Comparison of ENCODE assay signal across 15 cellular contexts in genomic region chr7:69656890-69657289, GRCh38. TPM values are rescaled to one million over a fixed set of nuclear protein-coding genes. Genes with fewer than 3 reads are reported as not detected.
DNase-seq lines count a peak whose midpoint lies in the region; ATAC-seq and TF ChIP-seq lines count a peak whose summit lies in the region.
"Had no signal": no experiment of that assay in that cellular context is flagged by ENCODE, and none has a peak within 500 bp of the region (broad histone marks: within the 10 kb centered on the region; RNA-seq: fewer than 3 reads in every experiment).

No MANE protein-coding gene starts in this region.

- no peak for TF ChIP-seq CTCF in WERI-Rb-1 (IDR thresholded peaks at IDR 0.05; ENCODE audit: low read depth, low read length)
- no peak for TF ChIP-seq CTCF in left ventricle myocardium inferior (IDR thresholded peaks at IDR 0.05; ENCODE audit: borderline replicate concordance)
- no peak for TF ChIP-seq CTCF in esophagus squamous epithelium (IDR thresholded peaks at IDR 0.05)
- TF ChIP-seq CTCF in ascending aorta (IDR thresholded peaks at IDR 0.05), result no peak

- peaks cover 16% of the 10 kb centered on the region for H3K27me3 ChIP-seq in WERI-Rb-1 (ENCODE audit: insufficient read depth, low read depth, severe bottlenecking)
- H3K27me3 ChIP-seq in left ventricle myocardium inferior (ENCODE audit: low read depth), result no peaks in the 10 kb centered on the region
- H3K27me3 ChIP-seq in skeletal muscle satellite cell (ENCODE audit: control insufficient read depth, insufficient read depth, low read length), result no peaks in the 10 kb centered on the region
- H3K27me3 ChIP-seq in esophagus squamous epithelium, result no peaks in the 10 kb centered on the region
- H3K27me3 ChIP-seq in ascending aorta, result no peaks in the 10 kb centered on the region
- H3K27me3 ChIP-seq: body of pancreas, ovary had no signal

- H3K9me3 ChIP-seq in WERI-Rb-1 (ENCODE audit: severe bottlenecking) (no peaks in the 10 kb centered on the region), left ventricle myocardium inferior (replicated peaks) (no peaks in the 10 kb centered on the region), skeletal muscle satellite cell (replicated peaks; ENCODE audit: low read length) (no peaks in the 10 kb centered on the region), esophagus squamous epithelium (no peaks in the 10 kb centered on the region), ascending aorta (no peaks in the 10 kb centered on the region)
- H3K9me3 ChIP-seq: body of pancreas, ovary had no signal

- peak; percentile 24 for DNase-seq in DMS153 (lab: John Stamatoyannopoulos, UW)
- DNase-seq in DMS153 treated with DMSO at 0.1 percent for 48 hours (lab: John Stamatoyannopoulos, UW; ENCODE audit: unreplicated experiment), result no peak
- DNase-seq in WERI-Rb-1, result peak; percentile 47
- DNase-seq in left ventricle myocardium inferior, result peak; percentile 62
- no peak for DNase-seq in stimulated activated naive CD8-positive, alpha-beta T cell treated with anti-CD3 and anti-CD28 coated beads, Interleukin-15, amount 100 ng/mL, for 72 hours
- no peak for DNase-seq in esophagus squamous epithelium (lab: John Stamatoyannopoulos, UW)
- DNase-seq in ascending aorta (ENCODE audit: low spot score in 2 of 2), result no peak
- DNase-seq: 8988T; NCI-H1105; ovary; stimulated activated CD4-positive, alpha-beta T cell treated with anti-CD3 and anti-CD28 coated beads, Interleukin-4, amount 100 ng/mL, for 1 hour had no signal

- 41 to 49% methylated on average over 5 of the region's 5 CpGs for WGBS in esophagus squamous epithelium, 2 donors

- H3K4me1 Mint-ChIP-seq in stimulated activated naive CD8-positive, alpha-beta T cell treated with anti-CD3 and anti-CD28 coated beads, Interleukin-15, amount 100 ng/mL, for 72 hours, result no peaks in the 10 kb centered on the region

- no peak overlapping the region for H3K4me3 Mint-ChIP-seq in stimulated activated naive CD8-positive, alpha-beta T cell treated with anti-CD3 and anti-CD28 coated beads, Interleukin-15, amount 100 ng/mL, for 72 hours
- H3K4me3 Mint-ChIP-seq: stimulated activated naive CD8-positive, alpha-beta T cell treated with anti-CD3 and anti-CD28 coated beads, Interleukin-15, Interleukin-2, amounts not matched to agents 100 ng/mL and 50 ng/mL, for 24 hours had no signal

- no peak overlapping the region for H3K4me3 ChIP-seq in WERI-Rb-1 (ENCODE audit: low read depth, low read length)
- H3K4me3 ChIP-seq in left ventricle myocardium inferior, result peak overlapping the region; percentile 0
- H3K4me3 ChIP-seq in skeletal muscle satellite cell (ENCODE audit: low read length), result no peak overlapping the region
- no peak overlapping the region for H3K4me3 ChIP-seq in esophagus squamous epithelium
- no peak overlapping the region for H3K4me3 ChIP-seq in ascending aorta
- H3K4me3 ChIP-seq: body of pancreas, ovary had no signal

- peaks cover 11% of the 10 kb centered on the region for H3K27me3 Mint-ChIP-seq in stimulated activated naive CD8-positive, alpha-beta T cell treated with anti-CD3 and anti-CD28 coated beads, Interleukin-15, amount 100 ng/mL, for 72 hours
- H3K27me3 Mint-ChIP-seq: stimulated activated naive CD8-positive, alpha-beta T cell treated with anti-CD3 and anti-CD28 coated beads, Interleukin-15, Interleukin-2, amounts not matched to agents 100 ng/mL and 50 ng/mL, for 24 hours had no signal

- H3K9ac ChIP-seq in skeletal muscle satellite cell (ENCODE audit: low read depth, low read length), result no peak overlapping the region

- H3K4me2 ChIP-seq in skeletal muscle satellite cell (ENCODE audit: low read length), result peak overlapping the region; percentile 28

- no peak overlapping the region for H3K27ac Mint-ChIP-seq in stimulated activated naive CD8-positive, alpha-beta T cell treated with anti-CD3 and anti-CD28 coated beads, Interleukin-15, amount 100 ng/mL, for 72 hours
- H3K27ac Mint-ChIP-seq: stimulated activated naive CD8-positive, alpha-beta T cell treated with anti-CD3 and anti-CD28 coated beads, Interleukin-15, Interleukin-2, amounts not matched to agents 100 ng/mL and 50 ng/mL, for 24 hours had no signal

- no peaks in the 10 kb centered on the region for H3K9me3 Mint-ChIP-seq in stimulated activated naive CD8-positive, alpha-beta T cell treated with anti-CD3 and anti-CD28 coated beads, Interleukin-15, amount 100 ng/mL, for 72 hours
- H3K9me3 Mint-ChIP-seq: stimulated activated naive CD8-positive, alpha-beta T cell treated with anti-CD3 and anti-CD28 coated beads, Interleukin-15, Interleukin-2, amounts not matched to agents 100 ng/mL and 50 ng/mL, for 24 hours had no signal

- H3K36me3 ChIP-seq in WERI-Rb-1, result no peaks in the 10 kb centered on the region
- H3K36me3 ChIP-seq in left ventricle myocardium inferior, result no peaks in the 10 kb centered on the region
- H3K36me3 ChIP-seq in skeletal muscle satellite cell (ENCODE audit: insufficient read depth, low read length), result no peaks in the 10 kb centered on the region
- no peaks in the 10 kb centered on the region for H3K36me3 ChIP-seq in esophagus squamous epithelium
- no peaks in the 10 kb centered on the region for H3K36me3 ChIP-seq in ascending aorta
- H3K36me3 ChIP-seq: ovary had no signal

- intact Hi-C loops in left ventricle myocardium inferior (cut with micrococcal nuclease), result no loop called here
- intact Hi-C loops in esophagus squamous epithelium (cut with DNase I), result no loop called here
- intact Hi-C loops in ascending aorta (cut with DNase I), result no loop called here

- H3K27ac ChIP-seq in WERI-Rb-1, result no peak overlapping the region
- peak overlapping the region; percentile 60 for H3K27ac ChIP-seq in left ventricle myocardium inferior (replicated peaks)
- peak overlapping the region in 2 of 4 donors; percentile 19 to 45 for H3K27ac ChIP-seq in esophagus squamous epithelium
- H3K27ac ChIP-seq in ascending aorta, result no peak overlapping the region
- H3K27ac ChIP-seq: body of pancreas, ovary had no signal

- ATAC-seq in stimulated activated naive CD8-positive, alpha-beta T cell treated with anti-CD3 and anti-CD28 coated beads, Interleukin-15, amount 100 ng/mL, for 72 hours, result no peak
- ATAC-seq: body of pancreas, esophagus mucosa had no signal

- no peak for TF ChIP-seq POLR2A in esophagus squamous epithelium (IDR thresholded peaks at IDR 0.05)

- peaks cover 53% of the 10 kb centered on the region for H3K4me1 ChIP-seq in left ventricle myocardium inferior
- peaks cover 5% of the 10 kb centered on the region for H3K4me1 ChIP-seq in skeletal muscle satellite cell (ENCODE audit: control insufficient read depth, insufficient read depth, low read length)
- peaks cover 9 to 52% (median 24%) of the 10 kb centered on the region in 3 donors for H3K4me1 ChIP-seq in esophagus squamous epithelium
- peaks cover 0 to 3% of the 10 kb centered on the region in 2 donors for H3K4me1 ChIP-seq in ascending aorta

RNA-seq across cellular contexts. Expression of gene AUTS2, which starts 58.6 kb away (rescaled TPM):
- 10.5 TPM for total RNA-seq in left ventricle myocardium inferior
- total RNA-seq in skeletal muscle satellite cell (2012; rRNA removed), result 5.2 and 6.8 TPM in 2 replicates
- total RNA-seq in esophagus squamous epithelium, result 10 to 100 TPM in 3 of 4 donors, 1 to 10 TPM in 1; 9.5 to 36.2 (median 23.0) TPM
- 90.4 TPM for total RNA-seq in ascending aorta

Comparison
In these comparisons a context has a peak if more than half of its experiments do, and no peak if none do; other contexts are left out.
1. DNase-seq: peak in DMS153 (single experiment), WERI-Rb-1 (single experiment) and left ventricle myocardium inferior (single experiment); none in DMS153 treated with DMSO at 0.1 percent for 48 hours (single experiment), stimulated activated naive CD8-positive, alpha-beta T cell treated with anti-CD3 and anti-CD28 coated beads, Interleukin-15, amount 100 ng/mL, for 72 hours (0 of 2), esophagus squamous epithelium (single experiment) and ascending aorta (0 of 2).